Comparison of ENCODE assay signal across 1 cellular context in the genomic region with DNA sequence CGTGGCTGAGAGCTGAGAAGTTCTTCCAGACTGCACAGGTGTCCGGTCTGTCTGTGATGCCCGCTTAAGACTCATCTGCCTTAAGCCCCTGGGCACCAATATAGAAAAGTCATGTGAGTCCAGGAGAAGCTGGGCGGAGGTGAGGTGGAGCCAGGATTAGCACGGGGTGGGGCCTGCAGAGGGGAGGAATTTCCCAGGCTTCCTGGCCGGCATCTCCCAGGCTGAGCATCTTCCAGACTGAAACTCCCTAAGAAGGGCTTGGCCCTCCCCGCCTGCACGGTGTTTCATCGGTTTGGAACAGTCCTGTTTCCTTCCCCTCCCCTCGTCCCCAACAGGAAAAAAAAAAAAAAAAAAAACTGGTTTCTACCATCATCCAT.
TF ChIP-seq lines count a peak whose summit lies in the region.

No MANE protein-coding gene starts in this region.

TF ChIP-seq in HCT116, 20 proteins besides CTCF, POLR2A, EP300 and RAD21 (continued from another document):
- TF ChIP-seq REST (IDR thresholded peaks at IDR 0.05; ENCODE audit: low read depth) (no peak), EGR1 (IDR thresholded peaks at IDR 0.05; ENCODE audit: low read depth) (no peak), MAX (IDR thresholded peaks at IDR 0.05) (no peak)
